ENCODE assay signal across 22 cellular contexts in the genomic region with DNA sequence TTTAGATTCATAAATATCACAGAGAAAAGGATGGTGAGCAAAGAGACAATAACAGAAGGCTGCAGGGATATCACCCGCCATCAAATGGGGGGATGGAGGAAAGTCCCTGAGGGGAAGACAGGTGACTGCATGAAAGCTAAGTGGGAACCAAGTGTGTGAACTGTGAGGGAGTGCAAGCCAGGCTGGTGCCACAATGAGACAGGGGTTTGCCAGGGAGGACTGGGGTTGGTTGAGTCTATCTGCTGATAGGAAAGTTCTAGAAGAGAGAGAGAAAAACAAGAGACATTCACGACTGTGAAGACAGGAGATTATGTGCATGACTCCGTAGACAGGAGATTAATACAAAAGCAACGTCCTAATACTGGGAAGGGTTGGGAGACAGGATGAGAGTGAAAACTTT.
DNase-seq lines count a peak whose midpoint lies in the region; ATAC-seq, FAIRE-seq and TF ChIP-seq lines count a peak whose summit lies in the region.
"Had no signal": no experiment of that assay in that cellular context is flagged by ENCODE, and none has a peak within 500 bp of the region (broad histone marks: within the 10 kb centered on the region; RNA-seq: fewer than 3 reads in every experiment).

No MANE protein-coding gene starts in this region.

- H3K27me3 ChIP-seq in GM12878 (replicated peaks in 1 of 2; ENCODE audit: control insufficient read depth in 2 of 2, insufficient read depth in 2 of 2, low read length in 1 of 2) (no peaks in the 10 kb centered on the region), skeletal muscle tissue (ENCODE audit: control insufficient read depth in 3 of 3, insufficient read depth in 3 of 3, low read length in 3 of 3) (no peaks in the 10 kb centered on the region)
- H3K27me3 ChIP-seq: MG63 had no signal

- H3K4me3 ChIP-seq in GM12878 (no peak overlapping the region), skeletal muscle tissue (ENCODE audit: low read length in 3 of 3) (no peak overlapping the region)
- H3K4me3 ChIP-seq: MG63 had no signal

- no TSS peak for BruUV-seq in GM12878 (replicated peaks; lab: Mats Ljungman, UMichigan)

- TF ChIP-seq RAD21 in GM12878 (IDR thresholded peaks at IDR 0.05; ENCODE audit: insufficient read depth, low read depth, low read length), result no peak

- H4K20me1 ChIP-seq in GM12878 (ENCODE audit: control insufficient read depth, insufficient read depth), result no peaks in the 10 kb centered on the region

- CTCF ChIA-PET in GM12878 (lab: Yijun Ruan, JAX), result interaction anchor here (0.7 to 1.8 kb wide), 3 partner anchors 10 to 20 kb away, joined by 3 to 4 read pairs (median 4); no protein-coding TSS in a partner anchor

- peaks cover 16% of the 10 kb centered on the region for H3K36me3 Mint-ChIP-seq in nephron (ENCODE audit: low read depth)

- H3K27me3 Mint-ChIP-seq in nephron (ENCODE audit: low read depth), result no peaks in the 10 kb centered on the region
- H3K27me3 Mint-ChIP-seq: B cell had no signal

- H3K4me2 ChIP-seq in GM12878 (ENCODE audit: control insufficient read depth, insufficient read depth), result no peak overlapping the region

- no peak for DNase-seq in left ventricle myocardium superior
- no peak for DNase-seq in cardiac septum (ENCODE audit: low spot score)
- DNase-seq in GM12878 (ENCODE audit: low read depth, low spot score), result no peak
- DNase-seq in activated CD8-positive, alpha-beta memory T cell treated with anti-CD3 and anti-CD28 coated beads for 24 hours, result no peak
- DNase-seq in cerebellar nuclear complex (lab: John Stamatoyannopoulos, UW), result no peak
- DNase-seq: DMS 273 treated with DMSO at 0.1 percent for 48 hours, DMS79 treated with DMSO at 0.1 percent for 48 hours, Kasumi-1, NCI-H1417, NCI-H1694 treated with DMSO at 0.1 percent for 48 hours, NCI-H2081 treated with DMSO at 0.1 percent for 48 hours, NCI-H2171 treated with DMSO at 0.1 percent for 48 hours, NCI-H524 treated with DMSO at 0.1 percent for 48 hours, OCI-M1 had no signal

- peaks cover 22% of the 10 kb centered on the region for H3K4me1 Mint-ChIP-seq in nephron
- H3K4me1 Mint-ChIP-seq: B cell had no signal

- ATAC-seq in left ventricle myocardium superior (peak; percentile 10), GM12878 (peak; percentile 83), HG02840 (IDR thresholded peaks at IDR 0.05; ENCODE audit: low FRiP score, unreplicated experiment) (no peak)

- RAD21 ChIA-PET in GM12878 (lab: Charles Lee; ENCODE audit: unreplicated experiment), result interaction anchor here (1.0 to 4.0 kb wide), 7 partner anchors 8 to 155 kb away, joined by 3 to 26 read pairs (median 4); no protein-coding TSS in a partner anchor

- in situ Hi-C loops in GM12878 (cut with MboI), result no loop called here

- H3K36me3 ChIP-seq in GM12878 (ENCODE audit: control insufficient read depth in 2 of 2, insufficient read depth in 2 of 2, low read length in 1 of 2), result no peaks in the 10 kb centered on the region
- H3K36me3 ChIP-seq in skeletal muscle tissue (ENCODE audit: control insufficient read depth in 3 of 3, insufficient read depth in 3 of 3, low read length in 3 of 3), result no peaks in the 10 kb centered on the region
- H3K36me3 ChIP-seq: MG63 had no signal

- H3K27ac ChIP-seq in GM12878 (ENCODE audit: control insufficient read depth, insufficient read depth) (no peak overlapping the region), skeletal muscle tissue (ENCODE audit: low read depth, low read length) (peak overlapping the region; percentile 49)

- no peak overlapping the region for H3K4me3 Mint-ChIP-seq in nephron
- H3K4me3 Mint-ChIP-seq: B cell had no signal

- H3K79me2 ChIP-seq in GM12878 (ENCODE audit: control insufficient read depth, insufficient read depth, low read length), result no peaks in the 10 kb centered on the region

- intact Hi-C loops in left ventricle myocardium superior (cut with micrococcal nuclease) (no loop called here), cardiac septum (cut with DNase I) (no loop called here), GM12878 (cut with micrococcal nuclease; ENCODE audit: unreplicated experiment) (no loop called here)

- SMC1A ChIA-PET in GM12878 (lab: Charles Lee; ENCODE audit: uncharacterized antibody, unreplicated experiment), result interaction anchor here (0.8 to 3.0 kb wide), 11 partner anchors 13 to 97 kb away, joined by 3 to 11 read pairs (median 4); no protein-coding TSS in a partner anchor

- FAIRE-seq in GM12878 (lab: Jason Lieb, UNC), result no peak
- FAIRE-seq: A204.1, GM12891, RCC 7860 had no signal

- H3K27ac Mint-ChIP-seq in nephron, result peak overlapping the region in 2 of 3 experiments; percentile 55 to 74
- H3K27ac Mint-ChIP-seq: B cell had no signal

- H3K9me3 ChIP-seq in GM12878 (replicated peaks; ENCODE audit: control insufficient read depth, insufficient read depth, low read length) (no peaks in the 10 kb centered on the region), skeletal muscle tissue (ENCODE audit: control insufficient read depth in 3 of 3, low read length in 3 of 3) (no peaks in the 10 kb centered on the region)
- H3K9me3 ChIP-seq: MG63 had no signal

- H3K4me1 ChIP-seq in GM12878 (ENCODE audit: control insufficient read depth, insufficient read depth, low read length), result no peaks in the 10 kb centered on the region
- H3K4me1 ChIP-seq in skeletal muscle tissue (ENCODE audit: control insufficient read depth in 3 of 3, insufficient read depth in 3 of 3, low read length in 3 of 3), result peaks cover 6 to 21% (median 7%) of the 10 kb centered on the region in 3 donors

- no peaks in the 10 kb centered on the region for H3K9me3 Mint-ChIP-seq in nephron

- TF ChIP-seq POLR2A in GM12878 (IDR thresholded peaks at IDR 0.05; ENCODE audit: low read depth, low read length), result no peak

- TF ChIP-seq EP300 in GM12878 (IDR thresholded peaks at IDR 0.05; ENCODE audit: borderline replicate concordance in 1 of 2, control insufficient read depth in 1 of 2, low read depth in 2 of 2, low read length in 2 of 2), result no peak

- 31% methylated on average over 4 of the region's 4 CpGs for WGBS in GM12878 (ENCODE audit: insufficient coverage, insufficient replicate concordance, low lambda C conversion rate, missing lambda C conversion rate)

- H3K9ac ChIP-seq in GM12878 (ENCODE audit: control insufficient read depth, insufficient read depth, low read length), result no peak overlapping the region
- no peak overlapping the region for H3K9ac ChIP-seq in skeletal muscle tissue (ENCODE audit: low read depth in 1 of 3, low read length in 3 of 3)

- POLR2A ChIA-PET in GM12878 (lab: Charles Lee), result interaction anchor here (0.5 kb wide), 1 partner anchor 123 kb away, joined by 5 read pairs; no protein-coding TSS in a partner anchor

- TF ChIP-seq CTCF in GM12878 (IDR thresholded peaks at IDR 0.05 in 2 of 3, conservative IDR thresholded peaks at IDR 0.05 in 1 of 3; ENCODE audit: control insufficient read depth in 2 of 3, extremely low read depth in 1 of 3, insufficient read depth in 1 of 3, low read depth in 3 of 3, low read length in 3 of 3) (no peak), nephron (IDR thresholded peaks at IDR 0.05; ENCODE audit: unreplicated experiment in 3 of 3) (no peak)

- H2AFZ ChIP-seq in GM12878 (ENCODE audit: control insufficient read depth, low read depth, low read length), result no peak overlapping the region

TF ChIP-seq in GM12878, 131 proteins besides CTCF, POLR2A, EP300 and RAD21 (continues in another document):
- TF ChIP-seq SPI1 (IDR thresholded peaks at IDR 0.05; ENCODE audit: borderline replicate concordance, insufficient read depth, low read depth, low read length), result no peak
- TF ChIP-seq HDGF (IDR thresholded peaks at IDR 0.05), result 0 out of 2 replicates have a peak, but pooled peaks have one; percentile 52
- no peak for TF ChIP-seq POU2F2 (IDR thresholded peaks at IDR 0.05; ENCODE audit: borderline replicate concordance, low read depth, low read length)
- TF ChIP-seq, protein P1, sequence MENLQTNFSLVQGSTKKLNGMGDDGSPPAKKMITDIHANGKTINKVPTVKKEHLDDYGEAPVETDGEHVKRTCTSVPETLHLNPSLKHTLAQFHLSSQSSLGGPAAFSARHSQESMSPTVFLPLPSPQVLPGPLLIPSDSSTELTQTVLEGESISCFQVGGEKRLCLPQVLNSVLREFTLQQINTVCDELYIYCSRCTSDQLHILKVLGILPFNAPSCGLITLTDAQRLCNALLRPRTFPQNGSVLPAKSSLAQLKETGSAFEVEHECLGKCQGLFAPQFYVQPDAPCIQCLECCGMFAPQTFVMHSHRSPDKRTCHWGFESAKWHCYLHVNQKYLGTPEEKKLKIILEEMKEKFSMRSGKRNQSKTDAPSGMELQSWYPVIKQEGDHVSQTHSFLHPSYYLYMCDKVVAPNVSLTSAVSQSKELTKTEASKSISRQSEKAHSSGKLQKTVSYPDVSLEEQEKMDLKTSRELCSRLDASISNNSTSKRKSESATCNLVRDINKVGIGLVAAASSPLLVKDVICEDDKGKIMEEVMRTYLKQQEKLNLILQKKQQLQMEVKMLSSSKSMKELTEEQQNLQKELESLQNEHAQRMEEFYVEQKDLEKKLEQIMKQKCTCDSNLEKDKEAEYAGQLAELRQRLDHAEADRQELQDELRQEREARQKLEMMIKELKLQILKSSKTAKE (IDR thresholded peaks at IDR 0.05; ENCODE audit: low read depth, poor library complexity, severe bottlenecking), result peak; percentile 19
- TF ChIP-seq MTA2 (IDR thresholded peaks at IDR 0.05; ENCODE audit: low read depth), result peak; percentile 17; the same call in 1 of the 2 replicates
- TF ChIP-seq BHLHE40 (IDR thresholded peaks at IDR 0.05; ENCODE audit: borderline replicate concordance in 1 of 2, low read depth in 2 of 2, low read length in 1 of 2), result peak in 1 of 2 experiments; percentile 60; a peak in 1 of 4 replicates
- TF ChIP-seq RCOR1 (conservative IDR thresholded peaks at IDR 0.05; ENCODE audit: low read depth, low read length), result no peak
- TF ChIP-seq KAT2A (conservative IDR thresholded peaks at IDR 0.05; ENCODE audit: control insufficient read depth, low read depth, low read length), result no peak
- TF ChIP-seq CHD1 (IDR thresholded peaks at IDR 0.05; ENCODE audit: low read depth, low read length), result no peak
- peak; percentile 76 for TF ChIP-seq NBN (IDR thresholded peaks at IDR 0.05)
- peak in 1 of 2 experiments; percentile 53; a peak in 1 of 4 replicates for TF ChIP-seq IKZF2 (IDR thresholded peaks at IDR 0.05)
- TF ChIP-seq PAX8 (IDR thresholded peaks at IDR 0.05), result no peak
- TF ChIP-seq TCF12 (IDR thresholded peaks at IDR 0.05; ENCODE audit: low read depth, low read length), result no peak
- no peak for TF ChIP-seq NRF1 (conservative IDR thresholded peaks at IDR 0.05; ENCODE audit: low read depth, low read length)
